37 cellular contexts compared by ENCODE assay signal in genomic region chr9:77188242-77188641, GRCh38. TPM values are rescaled to one million over a fixed set of nuclear protein-coding genes. Genes with fewer than 3 reads are reported as not detected.
DNase-seq lines count a peak whose midpoint lies in the region; ATAC-seq, FAIRE-seq and TF ChIP-seq lines count a peak whose summit lies in the region.
"Had no signal": no experiment of that assay in that cellular context is flagged by ENCODE, and none has a peak within 500 bp of the region (broad histone marks: within the 10 kb centered on the region; RNA-seq: fewer than 3 reads in every experiment).

No MANE protein-coding gene starts in this region.

- H4K20me1 ChIP-seq in K562 (replicated peaks; ENCODE audit: control insufficient read depth, insufficient read depth, low read length) (no peaks in the 10 kb centered on the region), H1 (replicated peaks in 1 of 2; ENCODE audit: control insufficient read depth in 1 of 2, insufficient read depth in 2 of 2, low read length in 2 of 2) (peaks cover 0 to 9% of the 10 kb centered on the region in 2 experiments)

- no TSS peak for BruUV-seq in K562 (replicated peaks; lab: Mats Ljungman, UMichigan)

- H3K56ac ChIP-seq in H1 (replicated peaks; ENCODE audit: insufficient read length, low read depth, low read length) = no peak overlapping the region

- CTCF ChIA-PET in HEK293 (lab: Yijun Ruan, JAX) (interaction anchor here (0.6 kb wide), 1 partner anchor 347 kb away, joined by 3 read pairs; no protein-coding TSS in a partner anchor), K562 (lab: Yijun Ruan, JAX; ENCODE audit: low intra/inter-chr PET ratio) (no interaction called here), H1 (lab: Charles Lee; ENCODE audit: partially characterized antibody) (no interaction called here)

- peaks cover 41% of the 10 kb centered on the region for H3K4me1 Mint-ChIP-seq in chondrocyte (ENCODE audit: low read depth)
- H3K4me1 Mint-ChIP-seq: CD14-positive monocyte had no signal

- peak; percentile 44 for FAIRE-seq in HTR-8/SVneo (lab: Jason Lieb, UNC)
- FAIRE-seq in K562 (lab: Jason Lieb, UNC) = no peak
- FAIRE-seq in H1 (lab: Jason Lieb, UNC) = no peak
- FAIRE-seq in small intestine (lab: Jason Lieb, UNC) = no peak
- FAIRE-seq: A204.1, A549, D721Med had no signal

- H2BK15ac ChIP-seq in H1 (ENCODE audit: low read length) = no peak overlapping the region

- H2BK120ac ChIP-seq in H1 (replicated peaks; ENCODE audit: low read depth, low read length) = no peak overlapping the region

- 71% methylated on average over 3 of the region's 3 CpGs for WGBS in K562 (ENCODE audit: insufficient coverage, low coverage, missing lambda C conversion rate)
- WGBS in H1 (ENCODE audit: extremely low coverage in 1 of 2, insufficient coverage in 1 of 2, insufficient read length in 1 of 2, insufficient replicate concordance in 2 of 2, low coverage in 1 of 2, low lambda C conversion rate in 2 of 2, missing lambda C conversion rate in 1 of 2), 2 experiments = 91% methylated on average over 3 of the region's 3 CpGs; no CpG with 5 or more reads in 1 of the 2 experiments
- WGBS in small intestine, 3 donors = 79 to 99% (median 98%) methylated on average over 3 of the region's 3 CpGs

- H4K5ac ChIP-seq in H1 (ENCODE audit: insufficient read length, low read depth, low read length) = no peak overlapping the region

- no peak for TF ChIP-seq EP300 in K562 (IDR thresholded peaks at IDR 0.05; ENCODE audit: low read length)
- no peak for TF ChIP-seq EP300 in H1 (IDR thresholded peaks at IDR 0.05; ENCODE audit: borderline replicate concordance in 1 of 2, low read depth in 2 of 2, low read length in 2 of 2)

- H2AFZ ChIP-seq in K562 (ENCODE audit: low read depth, low read length) (no peak overlapping the region), H1 (ENCODE audit: low read length) (no peak overlapping the region)

- H3K27me3 ChIP-seq in K562 (ENCODE audit: control insufficient read depth in 2 of 2, insufficient read depth in 2 of 2, low read length in 2 of 2) = no peaks in the 10 kb centered on the region
- H3K27me3 ChIP-seq in H1 (replicated peaks in 1 of 4; ENCODE audit: control insufficient read depth in 3 of 4, extremely low read depth in 1 of 4, insufficient read depth in 3 of 4, low read length in 3 of 4) = no peaks in the 10 kb centered on the region
- H3K27me3 ChIP-seq in small intestine (ENCODE audit: control insufficient read depth in 2 of 2, insufficient read depth in 2 of 2, low read length in 2 of 2) = no peaks in the 10 kb centered on the region
- H3K27me3 ChIP-seq: BE2C; BLaER1; BLaER1 treated with 17β-estradiol and CSF1 and Interleukin-3, amounts not matched to agents 10 nM and 100 nM had no signal

- no peak overlapping the region for H3K4ac ChIP-seq in H1 (replicated peaks; ENCODE audit: insufficient read length, low read depth, low read length)

- no peak for DNase-seq in HTR-8/SVneo (ENCODE audit: insufficient read length, low spot score)
- DNase-seq in K562 (ENCODE audit: extremely low read depth in 1 of 4, low spot score in 3 of 4) = no peak
- no peak for DNase-seq in H1 (ENCODE audit: low read depth in 1 of 2, low spot score in 2 of 2)
- DNase-seq in chondrocyte (ENCODE audit: low spot score) = no peak
- no peak for DNase-seq in H4 (ENCODE audit: low spot score)
- DNase-seq in small intestine = no peak
- DNase-seq in NCI-H1105 (lab: John Stamatoyannopoulos, UW) = no peak
- DNase-seq: 8988T; ACHN; AML-193; BE2C; C1 segment of cervical spinal cord; Caco-2; Calu3; CD4-positive, alpha-beta memory T cell; CD4-positive, alpha-beta T cell; CD4-positive, CD25-positive, alpha-beta regulatory T cell; CD8-positive, alpha-beta memory T cell; CD8-positive, alpha-beta T cell; COR-L47; DMS 273 treated with DMSO at 0.1 percent for 48 hours; DMS153; DMS53; DMS79; DMS79 treated with DMSO at 0.1 percent for 48 hours; DND-41; EL had no signal

- H3K4me2 ChIP-seq in K562 (ENCODE audit: insufficient read depth, low read length) (no peak overlapping the region), H1 (ENCODE audit: insufficient read depth in 1 of 2, low read depth in 2 of 2, low read length in 2 of 2) (no peak overlapping the region)
- H3K4me2 ChIP-seq: A549; BLaER1; BLaER1 treated with 17β-estradiol and CSF1 and Interleukin-3, amounts not matched to agents 10 nM and 100 nM had no signal

- no peak overlapping the region for H2BK5ac ChIP-seq in H1 (ENCODE audit: low read depth, low read length)

- no peaks in the 10 kb centered on the region for H3K23me2 ChIP-seq in H1 (ENCODE audit: low read depth, low read length)

- no peaks in the 10 kb centered on the region; the same call in none of the 2 replicates for H3K79me1 ChIP-seq in H1 (ENCODE audit: low read depth, low read length)

- no peaks in the 10 kb centered on the region for H3K36me3 ChIP-seq in HEK293 (ENCODE audit: control insufficient read depth in 2 of 2, insufficient read depth in 1 of 2, low read length in 2 of 2)
- H3K36me3 ChIP-seq in K562 (ENCODE audit: control insufficient read depth, insufficient read depth, low read length) = no peaks in the 10 kb centered on the region
- H3K36me3 ChIP-seq in H1 (ENCODE audit: control insufficient read depth in 2 of 4, insufficient read depth in 4 of 4, low read length in 3 of 4) = no peaks in the 10 kb centered on the region
- no peaks in the 10 kb centered on the region for H3K36me3 ChIP-seq in small intestine (ENCODE audit: control insufficient read depth in 2 of 2, insufficient read depth in 2 of 2, low read length in 2 of 2)
- H3K36me3 ChIP-seq: BE2C had no signal

- no peak for ATAC-seq in K562
- ATAC-seq: A549; CD8-positive, alpha-beta T cell had no signal

- no peaks in the 10 kb centered on the region for H3K9me1 ChIP-seq in K562 (ENCODE audit: control insufficient read depth, insufficient read depth, low read length)

- no peak overlapping the region for H3K23ac ChIP-seq in H1 (ENCODE audit: insufficient read length)

- H3K4me3 ChIP-seq in HEK293 (ENCODE audit: low read depth, low read length) (no peak overlapping the region), K562 (no peak overlapping the region), H1 (ENCODE audit: extremely low read depth in 1 of 4, insufficient read depth in 2 of 4, low read depth in 3 of 4, low read length in 4 of 4) (no peak overlapping the region), small intestine (ENCODE audit: low read depth in 1 of 2, low read length in 2 of 2) (no peak overlapping the region)
- H3K4me3 ChIP-seq: A549; BLaER1; BLaER1 treated with 17β-estradiol and CSF1 and Interleukin-3, amounts not matched to agents 10 nM and 100 nM had no signal

- no peaks in the 10 kb centered on the region for H3K36me3 Mint-ChIP-seq in chondrocyte (ENCODE audit: low read depth)
- H3K36me3 Mint-ChIP-seq: CD14-positive monocyte; CD4-positive, CD25-positive, alpha-beta regulatory T cell; CD8-positive, alpha-beta T cell had no signal

- H2AK5ac ChIP-seq in H1 (ENCODE audit: low read depth, low read length) = 0 out of 2 replicates have a peak overlapping the region, but pooled peaks have one; percentile 46

- TF ChIP-seq RAD21 in K562 (CRISPR knock-in tag; conservative IDR thresholded peaks at IDR 0.05 in 1 of 2, IDR thresholded peaks at IDR 0.05 in 1 of 2) = no peak
- TF ChIP-seq RAD21 in H1 (IDR thresholded peaks at IDR 0.05 in 1 of 2, conservative IDR thresholded peaks at IDR 0.05 in 1 of 2; ENCODE audit: low read depth in 2 of 2, low read length in 2 of 2) = no peak

- H3K9me3 ChIP-seq in HEK293 (ENCODE audit: control insufficient read depth, insufficient read depth, low read depth, low read length) = no peaks in the 10 kb centered on the region
- H3K9me3 ChIP-seq in K562 (replicated peaks; ENCODE audit: control insufficient read depth, insufficient read depth, low read depth, low read length) = no peaks in the 10 kb centered on the region
- no peaks in the 10 kb centered on the region for H3K9me3 ChIP-seq in H1 (ENCODE audit: insufficient read depth in 2 of 2, low read depth in 1 of 2, low read length in 1 of 2)
- no peaks in the 10 kb centered on the region for H3K9me3 ChIP-seq in small intestine (ENCODE audit: control insufficient read depth, low read depth)
- H3K9me3 ChIP-seq: A549, BE2C, Caco-2 had no signal

- no peak overlapping the region for H3K27ac Mint-ChIP-seq in chondrocyte (ENCODE audit: unreplicated experiment)
- H3K27ac Mint-ChIP-seq: B cell; CD14-positive monocyte; CD4-positive, alpha-beta memory T cell; CD4-positive, alpha-beta T cell; CD8-positive, alpha-beta memory T cell; CD8-positive, alpha-beta T cell had no signal

- POLR2A ChIA-PET in HEK293 (lab: Yijun Ruan, JAX) (interaction anchor here (0.7 kb wide), 1 partner anchor 24 kb away, joined by 4 read pairs; no protein-coding TSS in a partner anchor), K562 (lab: Yijun Ruan, JAX) (no interaction called here), H1 (lab: Charles Lee; ENCODE audit: partially characterized antibody) (no interaction called here)

- H2BK12ac ChIP-seq in H1 (ENCODE audit: low read depth, low read length) = no peak overlapping the region

- TF ChIP-seq POLR2A in K562 (conservative IDR thresholded peaks at IDR 0.05) = no peak
- no peak for TF ChIP-seq POLR2A in H1 (IDR thresholded peaks at IDR 0.05; ENCODE audit: control extremely low read depth in 1 of 2, low read depth in 2 of 2, low read length in 2 of 2)

- TF ChIP-seq CTCF in HEK293 (tag by site-specific recombination; IDR thresholded peaks at IDR 0.05) = no peak
- no peak for TF ChIP-seq CTCF in K562 (IDR thresholded peaks at IDR 0.05 in 2 of 3, conservative IDR thresholded peaks at IDR 0.05 in 1 of 3; ENCODE audit: insufficient read depth in 2 of 3, low read depth in 1 of 3, low read length in 3 of 3)
- TF ChIP-seq CTCF in H1 (IDR thresholded peaks at IDR 0.05; ENCODE audit: control extremely low read depth in 1 of 3, insufficient read depth in 1 of 3, low read depth in 1 of 3, low read length in 3 of 3) = no peak
- no peak for TF ChIP-seq CTCF in chondrocyte (IDR thresholded peaks at IDR 0.05)

- no peak overlapping the region for H3K4me3 Mint-ChIP-seq in chondrocyte (ENCODE audit: unreplicated experiment)
- H3K4me3 Mint-ChIP-seq: B cell; CD14-positive monocyte; CD4-positive, alpha-beta T cell; CD4-positive, CD25-positive, alpha-beta regulatory T cell; CD8-positive, alpha-beta memory T cell; CD8-positive, alpha-beta T cell had no signal

- intact Hi-C loops in K562 (cut with micrococcal nuclease) = no loop called here

- H4K91ac ChIP-seq in H1 (replicated peaks; ENCODE audit: insufficient read length, low read length) = no peak overlapping the region

- H2BK20ac ChIP-seq in H1 (ENCODE audit: low read length) = no peak overlapping the region

- no peak overlapping the region for H3K14ac ChIP-seq in H1 (ENCODE audit: insufficient read length)

- H3K27me3 Mint-ChIP-seq in chondrocyte (ENCODE audit: low read depth) = no peaks in the 10 kb centered on the region
- H3K27me3 Mint-ChIP-seq: B cell; CD4-positive, alpha-beta memory T cell; CD4-positive, alpha-beta T cell; CD8-positive, alpha-beta memory T cell had no signal

- in situ Hi-C loops in K562 (cut with MboI) = no loop called here

- no peak overlapping the region for H3K27ac ChIP-seq in HEK293 (ENCODE audit: extremely low read depth, low read depth, low read length)
- no peak overlapping the region for H3K27ac ChIP-seq in K562 (ENCODE audit: extremely low read depth, low read depth, low read length)
- H3K27ac ChIP-seq in H1 (ENCODE audit: low read depth, low read length) = no peak overlapping the region
- H3K27ac ChIP-seq in small intestine (ENCODE audit: low read depth in 1 of 2, low read length in 1 of 2) = no peak overlapping the region
- H3K27ac ChIP-seq: 22Rv1; A549; BLaER1; BLaER1 treated with 17β-estradiol and CSF1 and Interleukin-3, amounts not matched to agents 10 nM and 100 nM; C4-2B had no signal

- H3K9ac ChIP-seq in K562 (ENCODE audit: insufficient read depth in 1 of 2, low read depth in 2 of 2, low read length in 2 of 2) (no peak overlapping the region), H1 (replicated peaks in 1 of 4; ENCODE audit: extremely low read depth in 1 of 4, low read depth in 3 of 4, low read length in 3 of 4) (no peak overlapping the region)
- H3K9ac ChIP-seq: BLaER1; BLaER1 treated with 17β-estradiol and CSF1 and Interleukin-3, amounts not matched to agents 10 nM and 100 nM had no signal

- no peak overlapping the region for H4K8ac ChIP-seq in H1 (ENCODE audit: extremely low read depth, insufficient read depth, low read length)

- peaks cover 9% of the 10 kb centered on the region for H3K9me3 Mint-ChIP-seq in chondrocyte (ENCODE audit: low read depth)
- H3K9me3 Mint-ChIP-seq: CD4-positive, alpha-beta T cell; CD8-positive, alpha-beta memory T cell; CD8-positive, alpha-beta T cell had no signal

- H3K4me1 ChIP-seq in HEK293 (ENCODE audit: control insufficient read depth, insufficient read depth, low read length) (no peaks in the 10 kb centered on the region; the same call in 1 of the 2 replicates), K562 (replicated peaks in 1 of 2; ENCODE audit: control insufficient read depth in 2 of 2, insufficient read depth in 2 of 2, low read length in 2 of 2) (no peaks in the 10 kb centered on the region; a peak in 1 of 5 replicates), H1 (replicated peaks in 1 of 4; ENCODE audit: control insufficient read depth in 3 of 4, insufficient read depth in 4 of 4, low read length in 3 of 4) (peaks cover 0 to 11% (median 0%) of the 10 kb centered on the region in 4 experiments; a peak in 3 of 7 replicates), small intestine (ENCODE audit: control insufficient read depth in 2 of 2, insufficient read depth in 1 of 2, low read depth in 1 of 2, low read length in 1 of 2) (peaks cover 0 to 1% of the 10 kb centered on the region in 2 donors)
- H3K4me1 ChIP-seq: BE2C; BLaER1; BLaER1 treated with 17β-estradiol and CSF1 and Interleukin-3, amounts not matched to agents 10 nM and 100 nM; Caco-2 had no signal

- H3K79me2 ChIP-seq in K562 (ENCODE audit: control insufficient read depth, insufficient read depth, low read length) (peaks cover 96% of the 10 kb centered on the region), H1 (ENCODE audit: control insufficient read depth in 1 of 2, insufficient read depth in 2 of 2, low read length in 2 of 2) (peaks cover 7 to 98% of the 10 kb centered on the region in 2 experiments; a peak in 3 of 4 replicates)

- no peak overlapping the region for H3K18ac ChIP-seq in H1 (ENCODE audit: extremely low read depth, low read length)

RNA-seq across cellular contexts. Expression of gene VPS13A, which starts 10.9 kb away (rescaled TPM):
- total RNA-seq in K562 (2011; cell fraction: chromatin; rRNA removed; ENCODE audit: low replicate concordance) = 27.5 and 173 TPM in 2 replicates
- 16.5 and 24.1 TPM in 2 replicates for total RNA-seq in K562 (2011; cell fraction: nucleolus; rRNA removed)
- total RNA-seq in K562 (2011; cell fraction: nucleoplasm; rRNA removed) = 44.7 and 60.8 TPM in 2 replicates
- total RNA-seq in K562 (2014; rRNA removed) = 11.0 and 12.2 TPM in 2 replicates
- total RNA-seq in K562 (2014; rRNA removed; fragmentation: Illumina TruSeq; extraction: Trizol) = 29.9 and 32.1 TPM in 2 replicates
- 24.0 and 26.8 TPM in 2 replicates for total RNA-seq in K562 (2015; rRNA removed; fragmentation: Illumina TruSeq; extraction: Trizol)
- 18.8 and 21.2 TPM in 2 replicates for total RNA-seq in K562 (2021)
- polyA plus RNA-seq in K562 (2011; rRNA removed) = 16.3 and 21.3 TPM in 2 replicates
- polyA plus RNA-seq in K562 (2011; cell fraction: cytosol; rRNA removed) = 1.8 and 3.9 TPM in 2 replicates
- 26.1 and 31.4 TPM in 2 replicates for polyA plus RNA-seq in K562 (2011; cell fraction: nucleus; rRNA removed)
- 7.4 and 10.1 TPM in 2 replicates for polyA plus RNA-seq in K562 (2012)
- 11.0 and 14.7 TPM in 2 replicates for polyA plus RNA-seq in K562 (2014; fragmentation: Illumina TruSeq; extraction: Trizol)
- 1 to 10 TPM; 5.6 to 6.3 TPM for polyA plus RNA-seq in K562 (2014; fragmentation: Nextera tagmentation; extraction: Ambion mirVana)
- 11.6 and 12.3 TPM in 2 replicates for polyA plus RNA-seq in K562 (2014; rRNA removed)
- 62.8 and 84.0 TPM in 2 replicates for polyA minus RNA-seq in K562 (2011; rRNA and poly(A)+ RNA removed)
- 17.3 and 22.0 TPM in 2 replicates for polyA minus RNA-seq in K562 (2011; cell fraction: cytosol; rRNA and poly(A)+ RNA removed)
- polyA minus RNA-seq in K562 (2011; cell fraction: nucleus; rRNA and poly(A)+ RNA removed) = 86.3 and 155 TPM in 2 replicates
- 30.0 and 36.5 TPM in 2 replicates for total RNA-seq in H1 (2021; fragmentation: NEBNext Ultra II Directional; extraction: Animal tissue kit (Norgen Biotek cat#: 25700))
- 2.7 and 6.0 TPM in 2 replicates for polyA plus RNA-seq in H1 (2011; rRNA removed)
- 7.1 TPM for polyA plus RNA-seq in H1 (2011; cell fraction: cytosol; rRNA removed)
- 7.6 TPM for polyA plus RNA-seq in H1 (2011; cell fraction: nucleus; rRNA removed)
- polyA plus RNA-seq in H1 (2012, experiment 1 of 2) = 5.6 to 15.8 TPM (median 7.8 TPM) in 4 replicates
- 1.1 TPM for polyA plus RNA-seq in H1 (2012, experiment 2 of 2)
- polyA plus RNA-seq in H1 (2013, experiment 1 of 2) = 40.4 TPM
- 32.1 TPM for polyA plus RNA-seq in H1 (2013, experiment 2 of 2)
- 34.7 and 43.8 TPM in 2 replicates for polyA minus RNA-seq in H1 (2011; rRNA and poly(A)+ RNA removed)
- polyA minus RNA-seq in H1 (2011; cell fraction: cytosol; rRNA and poly(A)+ RNA removed) = 28.3 TPM
- 133 TPM for polyA minus RNA-seq in H1 (2011; cell fraction: nucleus; rRNA and poly(A)+ RNA removed)
- total RNA-seq in chondrocyte = 54.1 to 64.1 TPM (median 57.7 TPM) in 3 replicates
- 5.8 and 8.7 TPM in 2 replicates for total RNA-seq in H4 (2014; rRNA removed; shearing (Covaris generic))
- polyA plus RNA-seq in small intestine = 10 to 100 TPM; 15.3 to 54.3 (median 21.3) TPM

Comparison
In these comparisons a context has a peak if more than half of its experiments do, and no peak if none do; other contexts are left out.
1. Of the 44 proteins assayed by ChIP-seq in both K562 and HEK293: peak only in K562: none; only in HEK293: none; in both: ZNF146; in neither: 43.